In genomic region chr3:38224357-38224756, GRCh38 we compare ENCODE assay signal across 26 cellular contexts. TPM values are rescaled to one million over a fixed set of nuclear protein-coding genes. Genes with fewer than 3 reads are reported as not detected.
"Had no signal": no experiment of that assay in that cellular context is flagged by ENCODE, and none has a peak within 500 bp of the region (broad histone marks: within the 10 kb centered on the region; RNA-seq: fewer than 3 reads in every experiment).

No MANE protein-coding gene starts in this region.

- H3K27me3 Mint-ChIP-seq: naive thymus-derived CD8-positive, alpha-beta T cell; stimulated activated memory B cell treated with anti-CD40 and anti-IgM and Interleukin-4, amounts not matched to agents 10 μg/mL and 1 μg/mL and 100 μg/mL, for 72 hours; stimulated activated naive CD8-positive, alpha-beta T cell treated with anti-CD3 and anti-CD28 coated beads, Interleukin-15, Interleukin-2, amounts not matched to agents 100 ng/mL and 50 ng/mL, for 24 hours had no signal

- H3K27me3 ChIP-seq: esophagus squamous epithelium, hepatocyte, neutrophil, spleen, tibial artery, upper lobe of left lung, vagina had no signal

- ATAC-seq: left lobe of liver; mucosa of descending colon; naive thymus-derived CD8-positive, alpha-beta T cell; psoas muscle; sciatic nerve; stimulated activated memory B cell treated with anti-CD40 and anti-IgM and Interleukin-4, amounts not matched to agents 10 μg/mL and 1 μg/mL and 100 μg/mL, for 72 hours had no signal

- H3K4me3 Mint-ChIP-seq: naive thymus-derived CD8-positive, alpha-beta T cell; stimulated activated memory B cell treated with anti-CD40 and anti-IgM and Interleukin-4, amounts not matched to agents 10 μg/mL and 1 μg/mL and 100 μg/mL, for 72 hours; stimulated activated naive CD8-positive, alpha-beta T cell treated with anti-CD3 and anti-CD28 coated beads, Interleukin-15, Interleukin-2, amounts not matched to agents 100 ng/mL and 50 ng/mL, for 24 hours had no signal

- H3K4me1 Mint-ChIP-seq: stimulated activated memory B cell treated with anti-CD40 and anti-IgM and Interleukin-4, amounts not matched to agents 10 μg/mL and 1 μg/mL and 100 μg/mL, for 72 hours had no signal

- H3K27ac Mint-ChIP-seq: naive thymus-derived CD8-positive, alpha-beta T cell; stimulated activated memory B cell treated with anti-CD40 and anti-IgM and Interleukin-4, amounts not matched to agents 10 μg/mL and 1 μg/mL and 100 μg/mL, for 72 hours; stimulated activated naive CD8-positive, alpha-beta T cell treated with anti-CD3 and anti-CD28 coated beads, Interleukin-15, Interleukin-2, amounts not matched to agents 100 ng/mL and 50 ng/mL, for 24 hours had no signal

- H3K9me3 ChIP-seq: esophagus squamous epithelium, mucosa of descending colon, neutrophil, psoas muscle, spleen, tibial artery, upper lobe of left lung, vagina had no signal

- DNase-seq: cortex of kidney; effector memory CD4-positive, alpha-beta T cell; esophagus squamous epithelium; foreskin melanocyte; head of caudate nucleus; islet precursor cell; mucosa of descending colon; naive thymus-derived CD8-positive, alpha-beta T cell; psoas muscle; retina; spleen; stimulated activated CD4-positive, alpha-beta T cell treated with anti-CD3 and anti-CD28 coated beads, Interleukin-15, amount 100 ng/mL, for 24 hours; stimulated activated CD4-positive, alpha-beta T cell treated with anti-CD3 and anti-CD28 coated beads, Interleukin-1b, Interleukin-23, amount 100 ng/mL, for 48 hours; stimulated activated CD4-positive, alpha-beta T cell treated with anti-CD3 and anti-CD28 coated beads, Interleukin-4, amount 100 ng/mL, for 24 hours; tibial artery; upper lobe of left lung had no signal

- H2AFZ ChIP-seq: hepatocyte had no signal

- H3K4me2 ChIP-seq: hepatocyte had no signal

- H3K4me1 ChIP-seq: esophagus squamous epithelium, psoas muscle, vagina had no signal

- H3K4me3 ChIP-seq: esophagus squamous epithelium, hepatocyte, mucosa of descending colon, psoas muscle, spleen, tibial artery, upper lobe of left lung, vagina had no signal

- H3K9me3 Mint-ChIP-seq: naive thymus-derived CD8-positive, alpha-beta T cell; stimulated activated memory B cell treated with anti-CD40 and anti-IgM and Interleukin-4, amounts not matched to agents 10 μg/mL and 1 μg/mL and 100 μg/mL, for 72 hours; stimulated activated naive CD8-positive, alpha-beta T cell treated with anti-CD3 and anti-CD28 coated beads, Interleukin-15, Interleukin-2, amounts not matched to agents 100 ng/mL and 50 ng/mL, for 24 hours had no signal

- H3K27ac ChIP-seq: esophagus squamous epithelium, hepatocyte, neutrophil, psoas muscle, spleen, tibial artery, upper lobe of left lung, vagina had no signal

RNA-seq across cellular contexts. Expression of gene SLC22A13, which starts 41.3 kb away (rescaled TPM):
- total RNA-seq: epithelial cell of proximal tubule, skeletal muscle tissue, vagina had no signal
- polyA plus RNA-seq: hepatocyte, neural cell had no signal

RNA-seq across cellular contexts. Expression of gene SLC22A14, which starts 57.7 kb away (rescaled TPM):
- total RNA-seq: epithelial cell of proximal tubule, left lobe of liver had no signal
- polyA plus RNA-seq: naive thymus-derived CD8-positive, alpha-beta T cell had no signal
